1 cellular context compared by ENCODE assay signal in the genomic region with DNA sequence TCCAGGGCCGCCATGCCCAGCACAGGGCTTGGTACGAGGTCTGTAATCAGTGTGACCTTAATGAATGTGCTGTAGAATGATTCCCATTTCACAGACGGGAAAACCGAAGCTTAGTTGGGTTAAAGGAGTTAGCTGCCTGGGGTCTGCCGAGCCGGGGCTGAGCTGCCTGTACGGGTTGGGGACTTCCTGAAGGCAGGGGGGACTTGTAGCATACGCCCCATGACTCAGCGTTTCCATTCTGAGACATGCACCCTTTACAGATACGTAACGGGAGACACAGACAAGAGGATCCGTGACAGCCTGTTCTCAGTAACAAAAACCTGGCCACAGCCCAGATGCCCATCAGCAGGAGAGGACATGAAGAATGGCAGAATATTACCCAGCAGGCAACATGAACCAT.
TF ChIP-seq lines count a peak whose summit lies in the region.

No MANE protein-coding gene starts in this region.

TF ChIP-seq in K562, 482 proteins besides CTCF, POLR2A, EP300 and RAD21 (continued from another document):
- TF ChIP-seq C11orf30 (IDR thresholded peaks at IDR 0.05; ENCODE audit: low read depth): peak; percentile 96
- TF ChIP-seq NFXL1 (CRISPR knock-in tag; IDR thresholded peaks at IDR 0.05): peak; percentile 4; the same call in 1 of the 2 replicates
- TF ChIP-seq RCOR1 (IDR thresholded peaks at IDR 0.05; ENCODE audit: borderline replicate concordance in 1 of 2, low read depth in 2 of 2, low read length in 2 of 2): peak in 1 of 2 experiments; percentile 53; a peak in 1 of 4 replicates
